8 cellular contexts compared by ENCODE assay signal in the genomic region with DNA sequence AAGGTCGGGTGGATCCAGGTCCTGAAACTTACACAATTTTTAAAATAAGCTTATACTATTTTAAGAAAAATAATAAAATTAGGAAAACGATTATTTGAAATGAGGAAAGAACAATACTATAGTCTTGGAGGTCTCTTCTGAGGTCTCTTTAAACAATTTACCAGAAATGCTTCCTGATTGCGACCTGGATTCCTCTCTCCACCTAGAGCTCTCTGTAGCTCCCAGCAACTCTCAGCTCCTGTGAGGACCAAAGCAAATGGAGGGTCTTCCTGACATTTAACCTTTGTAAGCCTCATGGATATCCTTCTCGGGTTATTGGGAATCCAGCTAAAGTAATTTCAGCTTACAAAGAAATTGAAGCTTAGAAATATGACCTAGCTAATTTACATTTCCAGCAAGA. TPM values are rescaled to one million over a fixed set of nuclear protein-coding genes. Genes with fewer than 3 reads are reported as not detected.
A peak's percentile ranks its signal among the peaks of the same experiment; 100 is the strongest.
DNase-seq lines count a peak whose midpoint lies in the region; ATAC-seq and TF ChIP-seq lines count a peak whose summit lies in the region.

No MANE protein-coding gene starts in this region.

- TSS peak; percentile 50 for BruUV-seq in A673 (replicated peaks; lab: Mats Ljungman, UMichigan)

- intact Hi-C loops in A673 (cut with micrococcal nuclease; ENCODE audit: unreplicated experiment) = no loop called here

- H3K9me3 ChIP-seq in A673 (ENCODE audit: low read depth, low read length, poor library complexity, severe bottlenecking) = peaks cover 11% of the 10 kb centered on the region
- H3K9me3 ChIP-seq in muscle layer of duodenum (ENCODE audit: control insufficient read depth in 1 of 2, low read length in 2 of 2) = peaks cover 0 to 18% of the 10 kb centered on the region in 2 donors

- H3K36me3 ChIP-seq in A673 (ENCODE audit: insufficient read depth, low read length, poor library complexity, severe bottlenecking) (no peaks in the 10 kb centered on the region), muscle layer of duodenum (ENCODE audit: control insufficient read depth in 1 of 2, insufficient read depth in 2 of 2, low read length in 2 of 2) (peaks cover 0 to 14% of the 10 kb centered on the region in 2 donors)

- TF ChIP-seq CTCF in A673 (conservative IDR thresholded peaks at IDR 0.05; ENCODE audit: low read depth, low read length) = no peak
- no peak for TF ChIP-seq CTCF in choroid plexus epithelial cell (conservative IDR thresholded peaks at IDR 0.05; ENCODE audit: low read depth, low read length)

- peaks cover 0 to 4% (median 1%) of the 10 kb centered on the region in 3 donors for H3K4me1 Mint-ChIP-seq in IgD-negative memory B cell

- no peak for ATAC-seq in HG03457 (IDR thresholded peaks at IDR 0.05; ENCODE audit: unreplicated experiment)

- H3K36me3 Mint-ChIP-seq in IgD-negative memory B cell = no peaks in the 10 kb centered on the region

- H3K27ac Mint-ChIP-seq in IgD-negative memory B cell = peak overlapping the region in 2 of 3 donors; percentile 0 to 94

- no peak for DNase-seq in A673 (ENCODE audit: low spot score)
- DNase-seq in choroid plexus epithelial cell (ENCODE audit: low read depth) = no peak
- no peak for DNase-seq in NAMALWA (ENCODE audit: low spot score)
- no peak for DNase-seq in OCI-M2 (lab: John Stamatoyannopoulos, UW; ENCODE audit: unreplicated experiment)
- no peak for DNase-seq in AG08395 (ENCODE audit: low spot score)

- no peaks in the 10 kb centered on the region for H3K4me1 ChIP-seq in A673 (ENCODE audit: insufficient read depth, low read length, poor library complexity, severe bottlenecking)
- peaks cover 0 to 4% of the 10 kb centered on the region in 2 donors for H3K4me1 ChIP-seq in muscle layer of duodenum (ENCODE audit: control insufficient read depth in 1 of 2, insufficient read depth in 2 of 2, low read length in 2 of 2)

- CTCF ChIA-PET in A673 (lab: Charles Lee) = no interaction called here

- no peaks in the 10 kb centered on the region for H3K27me3 Mint-ChIP-seq in IgD-negative memory B cell

- H3K4me3 ChIP-seq in A673 (ENCODE audit: low read depth, low read length, poor library complexity, severe bottlenecking) (peak overlapping the region; percentile 62), choroid plexus epithelial cell (ENCODE audit: low read depth, low read length) (peak overlapping the region; percentile 88), muscle layer of duodenum (ENCODE audit: low read depth in 1 of 2, low read length in 2 of 2) (peak overlapping the region; percentile 88 to 95)

- H3K27me3 ChIP-seq in A673 (replicated peaks; ENCODE audit: insufficient read depth, low read depth, low read length, poor library complexity) (no peaks in the 10 kb centered on the region), muscle layer of duodenum (ENCODE audit: low read depth, low read length) (no peaks in the 10 kb centered on the region)

- peak overlapping the region; percentile 79 to 99 (median 96) for H3K4me3 Mint-ChIP-seq in IgD-negative memory B cell

- POLR2A ChIA-PET in A673 (lab: Charles Lee; ENCODE audit: low non-redundant PET) = interaction anchor here (0.6 kb wide), 1 partner anchor 38 kb away, joined by 7 read pairs; no protein-coding TSS in a partner anchor

- H3K9me3 Mint-ChIP-seq in IgD-negative memory B cell = peaks cover 0 to 14% (median 3%) of the 10 kb centered on the region in 3 donors

- H3K27ac ChIP-seq in A673 (ENCODE audit: low read depth, low read length, poor library complexity, severe bottlenecking) (no peak overlapping the region), muscle layer of duodenum (ENCODE audit: low read length) (peak overlapping the region; percentile 71)

RNA-seq across cellular contexts. Expression of a gene that starts 0.9 kb away (rescaled TPM):
- total RNA-seq in A673 (2021) = 1.4 and 3.1 TPM in 2 replicates
- polyA plus RNA-seq in IgD-negative memory B cell = 0.93 TPM

RNA-seq across cellular contexts. Expression of a gene that starts 5.8 kb away (rescaled TPM):
- 0.47 TPM in 1 of 2 replicates, not detected in the other for total RNA-seq in A673 (2021)
- polyA plus RNA-seq in IgD-negative memory B cell = not detected

RNA-seq across cellular contexts. Expression of a gene that starts 51.2 kb away (rescaled TPM):
- 0.64 and 0.85 TPM in 2 replicates for total RNA-seq in A673 (2021)
- polyA plus RNA-seq in IgD-negative memory B cell = not detected
